Comparison of ENCODE assay signal across 35 cellular contexts in genomic region chr20:52196845-52197244, GRCh38. TPM values are rescaled to one million over a fixed set of nuclear protein-coding genes. Genes with fewer than 3 reads are reported as not detected.
DNase-seq lines count a peak whose midpoint lies in the region; ATAC-seq, FAIRE-seq and TF ChIP-seq lines count a peak whose summit lies in the region.
"Had no signal": no experiment of that assay in that cellular context is flagged by ENCODE, and none has a peak within 500 bp of the region (broad histone marks: within the 10 kb centered on the region; RNA-seq: fewer than 3 reads in every experiment).

No MANE protein-coding gene starts in this region.

- ATAC-seq in activated naive CD8-positive, alpha-beta T cell treated with anti-CD3 and anti-CD28 coated beads, Interleukin-2, amount 10 ng/mL, durations not matched to agents 7 days and 5 days (ENCODE audit: low read depth) = no peak
- no peak for ATAC-seq in activated naive CD8-positive, alpha-beta T cell treated with anti-CD3 and anti-CD28 coated beads, Interleukin-2, amount 50 U/mL, for 24 hours
- no peak for ATAC-seq in K562
- ATAC-seq: A549; CD8-positive, alpha-beta T cell had no signal

- no peak overlapping the region for H2BK15ac ChIP-seq in H1 (ENCODE audit: low read length)

- TF ChIP-seq RAD21 in K562 (CRISPR knock-in tag; conservative IDR thresholded peaks at IDR 0.05 in 1 of 2, IDR thresholded peaks at IDR 0.05 in 1 of 2) (no peak), H1 (IDR thresholded peaks at IDR 0.05 in 1 of 2, conservative IDR thresholded peaks at IDR 0.05 in 1 of 2; ENCODE audit: low read depth in 2 of 2, low read length in 2 of 2) (no peak)

- TF ChIP-seq CTCF in K562 (IDR thresholded peaks at IDR 0.05 in 2 of 3, conservative IDR thresholded peaks at IDR 0.05 in 1 of 3; ENCODE audit: insufficient read depth in 2 of 3, low read depth in 1 of 3, low read length in 3 of 3) = no peak
- TF ChIP-seq CTCF in H1 (IDR thresholded peaks at IDR 0.05; ENCODE audit: control extremely low read depth in 1 of 3, insufficient read depth in 1 of 3, low read depth in 1 of 3, low read length in 3 of 3) = no peak
- no peak for TF ChIP-seq CTCF in GM20000 (IDR thresholded peaks at IDR 0.05; ENCODE audit: extremely low read depth, missing control alignments)

- H2BK120ac ChIP-seq in H1 (replicated peaks; ENCODE audit: low read depth, low read length) = no peak overlapping the region

- no peaks in the 10 kb centered on the region for H3K36me3 Mint-ChIP-seq in activated naive CD8-positive, alpha-beta T cell treated with anti-CD3 and anti-CD28 coated beads, Interleukin-2, amount 10 ng/mL, durations not matched to agents 7 days and 5 days
- no peaks in the 10 kb centered on the region for H3K36me3 Mint-ChIP-seq in activated naive CD8-positive, alpha-beta T cell treated with anti-CD3 and anti-CD28 coated beads, Interleukin-2, amount 50 U/mL, for 24 hours (ENCODE audit: low read depth)
- H3K36me3 Mint-ChIP-seq: CD14-positive monocyte; CD4-positive, alpha-beta memory T cell; CD4-positive, CD25-positive, alpha-beta regulatory T cell; CD8-positive, alpha-beta T cell had no signal

- H3K27me3 ChIP-seq in K562 (ENCODE audit: control insufficient read depth in 2 of 2, insufficient read depth in 2 of 2, low read length in 2 of 2) = no peaks in the 10 kb centered on the region
- no peaks in the 10 kb centered on the region for H3K27me3 ChIP-seq in H1 (replicated peaks in 1 of 4; ENCODE audit: control insufficient read depth in 3 of 4, extremely low read depth in 1 of 4, insufficient read depth in 3 of 4, low read length in 3 of 4)
- H3K27me3 ChIP-seq: BE2C; BLaER1; BLaER1 treated with 17β-estradiol and CSF1 and Interleukin-3, amounts not matched to agents 10 nM and 100 nM had no signal

- H4K5ac ChIP-seq in H1 (ENCODE audit: insufficient read length, low read depth, low read length) = no peak overlapping the region

- H3K56ac ChIP-seq in H1 (replicated peaks; ENCODE audit: insufficient read length, low read depth, low read length) = no peak overlapping the region

- no peak for DNase-seq in activated naive CD8-positive, alpha-beta T cell treated with anti-CD3 and anti-CD28 coated beads, Interleukin-2, amount 10 ng/mL, durations not matched to agents 7 days and 5 days
- DNase-seq in activated naive CD8-positive, alpha-beta T cell treated with anti-CD3 and anti-CD28 coated beads, Interleukin-2, amount 50 U/mL, for 24 hours = no peak
- DNase-seq in K562 (ENCODE audit: extremely low read depth in 1 of 4, low spot score in 3 of 4) (no peak), H1 (ENCODE audit: low read depth in 1 of 2, low spot score in 2 of 2) (no peak), NCI-H82 (lab: John Stamatoyannopoulos, UW) (no peak), GM20000 (ENCODE audit: low spot score) (no peak)
- DNase-seq: 8988T; ACHN; AML-193; BE2C; C1 segment of cervical spinal cord; Caco-2; Calu3; CD4-positive, alpha-beta memory T cell; CD4-positive, alpha-beta T cell; CD4-positive, CD25-positive, alpha-beta regulatory T cell; CD8-positive, alpha-beta memory T cell; CD8-positive, alpha-beta T cell; COR-L47; DMS 273 treated with DMSO at 0.1 percent for 48 hours; DMS153; DMS53; DMS79; DMS79 treated with DMSO at 0.1 percent for 48 hours; DND-41; EL had no signal

- H3K36me3 ChIP-seq in K562 (ENCODE audit: control insufficient read depth, insufficient read depth, low read length) = no peaks in the 10 kb centered on the region
- H3K36me3 ChIP-seq in H1 (ENCODE audit: control insufficient read depth in 2 of 4, insufficient read depth in 4 of 4, low read length in 3 of 4) = no peaks in the 10 kb centered on the region
- H3K36me3 ChIP-seq: BE2C; BLaER1; BLaER1 treated with 17β-estradiol and CSF1 and Interleukin-3, amounts not matched to agents 10 nM and 100 nM had no signal

- POLR2A ChIA-PET in activated naive CD8-positive, alpha-beta T cell treated with anti-CD3 and anti-CD28 coated beads, Interleukin-2, amount 10 ng/mL, durations not matched to agents 7 days and 5 days (lab: Charles Lee) = no interaction called here
- POLR2A ChIA-PET in K562 (lab: Yijun Ruan, JAX) = interaction anchor here (1.2 kb wide), 1 partner anchor 14 kb away, joined by 3 read pairs; no protein-coding TSS in a partner anchor
- POLR2A ChIA-PET in H1 (lab: Charles Lee; ENCODE audit: partially characterized antibody) = no interaction called here

- BruUV-seq in K562 (replicated peaks; lab: Mats Ljungman, UMichigan) = no TSS peak

- H3K9me3 ChIP-seq in K562 (replicated peaks; ENCODE audit: control insufficient read depth, insufficient read depth, low read depth, low read length) = no peaks in the 10 kb centered on the region
- no peaks in the 10 kb centered on the region for H3K9me3 ChIP-seq in H1 (ENCODE audit: insufficient read depth in 2 of 2, low read depth in 1 of 2, low read length in 1 of 2)
- H3K9me3 ChIP-seq: A549, BE2C, BLaER1, Caco-2 had no signal

- no peak overlapping the region for H4K8ac ChIP-seq in H1 (ENCODE audit: extremely low read depth, insufficient read depth, low read length)

- H2BK20ac ChIP-seq in H1 (ENCODE audit: low read length) = no peak overlapping the region

- no peak overlapping the region for H2BK12ac ChIP-seq in H1 (ENCODE audit: low read depth, low read length)

- TF ChIP-seq POLR2A in K562 (conservative IDR thresholded peaks at IDR 0.05) (no peak), H1 (IDR thresholded peaks at IDR 0.05; ENCODE audit: control extremely low read depth in 1 of 2, low read depth in 2 of 2, low read length in 2 of 2) (no peak)

- H2BK5ac ChIP-seq in H1 (ENCODE audit: low read depth, low read length) = no peak overlapping the region

- no peak overlapping the region for H3K4me3 ChIP-seq in K562
- H3K4me3 ChIP-seq in H1 (ENCODE audit: extremely low read depth in 1 of 4, insufficient read depth in 2 of 4, low read depth in 3 of 4, low read length in 4 of 4) = no peak overlapping the region
- H3K4me3 ChIP-seq: A549; BLaER1; BLaER1 treated with 17β-estradiol and CSF1 and Interleukin-3, amounts not matched to agents 10 nM and 100 nM had no signal

- peaks cover 0 to 10% of the 10 kb centered on the region in 2 experiments; a peak in 2 of 5 replicates for H3K4me1 ChIP-seq in K562 (replicated peaks in 1 of 2; ENCODE audit: control insufficient read depth in 2 of 2, insufficient read depth in 2 of 2, low read length in 2 of 2)
- no peaks in the 10 kb centered on the region for H3K4me1 ChIP-seq in H1 (replicated peaks in 1 of 4; ENCODE audit: control insufficient read depth in 3 of 4, insufficient read depth in 4 of 4, low read length in 3 of 4)
- H3K4me1 ChIP-seq: BE2C, Caco-2 had no signal

- peak overlapping the region; percentile 5 for H3K27ac Mint-ChIP-seq in activated naive CD8-positive, alpha-beta T cell treated with anti-CD3 and anti-CD28 coated beads, Interleukin-2, amount 10 ng/mL, durations not matched to agents 7 days and 5 days
- H3K27ac Mint-ChIP-seq in activated naive CD8-positive, alpha-beta T cell treated with anti-CD3 and anti-CD28 coated beads, Interleukin-2, amount 50 U/mL, for 24 hours = no peak overlapping the region
- H3K27ac Mint-ChIP-seq: B cell; CD4-positive, alpha-beta memory T cell; CD4-positive, alpha-beta T cell; CD4-positive, CD25-positive, alpha-beta regulatory T cell; CD8-positive, alpha-beta memory T cell; CD8-positive, alpha-beta T cell had no signal

- peaks cover 4% of the 10 kb centered on the region for H3K4me1 Mint-ChIP-seq in activated naive CD8-positive, alpha-beta T cell treated with anti-CD3 and anti-CD28 coated beads, Interleukin-2, amount 10 ng/mL, durations not matched to agents 7 days and 5 days
- H3K4me1 Mint-ChIP-seq in activated naive CD8-positive, alpha-beta T cell treated with anti-CD3 and anti-CD28 coated beads, Interleukin-2, amount 50 U/mL, for 24 hours = peaks cover 8% of the 10 kb centered on the region

- no peak overlapping the region for H3K4me2 ChIP-seq in K562 (ENCODE audit: insufficient read depth, low read length)
- no peak overlapping the region for H3K4me2 ChIP-seq in H1 (ENCODE audit: insufficient read depth in 1 of 2, low read depth in 2 of 2, low read length in 2 of 2)
- H3K4me2 ChIP-seq: A549; BLaER1; BLaER1 treated with 17β-estradiol and CSF1 and Interleukin-3, amounts not matched to agents 10 nM and 100 nM had no signal

- H3K4me3 Mint-ChIP-seq in activated naive CD8-positive, alpha-beta T cell treated with anti-CD3 and anti-CD28 coated beads, Interleukin-2, amount 10 ng/mL, durations not matched to agents 7 days and 5 days = no peak overlapping the region
- H3K4me3 Mint-ChIP-seq in activated naive CD8-positive, alpha-beta T cell treated with anti-CD3 and anti-CD28 coated beads, Interleukin-2, amount 50 U/mL, for 24 hours = no peak overlapping the region
- H3K4me3 Mint-ChIP-seq: B cell; CD14-positive monocyte; CD4-positive, alpha-beta memory T cell; CD4-positive, alpha-beta T cell; CD8-positive, alpha-beta memory T cell; CD8-positive, alpha-beta T cell had no signal

- H3K18ac ChIP-seq in H1 (ENCODE audit: extremely low read depth, low read length) = no peak overlapping the region

- H3K23ac ChIP-seq in H1 (ENCODE audit: insufficient read length) = no peak overlapping the region

- H3K27ac ChIP-seq in K562 (ENCODE audit: extremely low read depth, low read depth, low read length) (no peak overlapping the region), H1 (ENCODE audit: low read depth, low read length) (no peak overlapping the region)
- H3K27ac ChIP-seq: 22Rv1; A549; BLaER1; BLaER1 treated with 17β-estradiol and CSF1 and Interleukin-3, amounts not matched to agents 10 nM and 100 nM; C4-2B had no signal

- TF ChIP-seq EP300 in K562 (IDR thresholded peaks at IDR 0.05; ENCODE audit: low read length) (no peak), H1 (IDR thresholded peaks at IDR 0.05; ENCODE audit: borderline replicate concordance in 1 of 2, low read depth in 2 of 2, low read length in 2 of 2) (no peak)

- no peak overlapping the region for H4K91ac ChIP-seq in H1 (replicated peaks; ENCODE audit: insufficient read length, low read length)

- no peaks in the 10 kb centered on the region; the same call in 2 of the 3 replicates for H3K79me2 ChIP-seq in K562 (ENCODE audit: control insufficient read depth, insufficient read depth, low read length)
- no peaks in the 10 kb centered on the region for H3K79me2 ChIP-seq in H1 (ENCODE audit: control insufficient read depth in 1 of 2, insufficient read depth in 2 of 2, low read length in 2 of 2)

- no peaks in the 10 kb centered on the region for H3K27me3 Mint-ChIP-seq in activated naive CD8-positive, alpha-beta T cell treated with anti-CD3 and anti-CD28 coated beads, Interleukin-2, amount 10 ng/mL, durations not matched to agents 7 days and 5 days
- no peaks in the 10 kb centered on the region for H3K27me3 Mint-ChIP-seq in activated naive CD8-positive, alpha-beta T cell treated with anti-CD3 and anti-CD28 coated beads, Interleukin-2, amount 50 U/mL, for 24 hours
- H3K27me3 Mint-ChIP-seq: B cell; CD4-positive, alpha-beta memory T cell; CD4-positive, alpha-beta T cell had no signal

- CTCF ChIA-PET in K562 (lab: Yijun Ruan, JAX; ENCODE audit: low intra/inter-chr PET ratio) = no interaction called here
- CTCF ChIA-PET in H1 (lab: Charles Lee; ENCODE audit: partially characterized antibody) = no interaction called here

- no peak overlapping the region for H3K14ac ChIP-seq in H1 (ENCODE audit: insufficient read length)

- no peaks in the 10 kb centered on the region for H3K9me3 Mint-ChIP-seq in activated naive CD8-positive, alpha-beta T cell treated with anti-CD3 and anti-CD28 coated beads, Interleukin-2, amount 10 ng/mL, durations not matched to agents 7 days and 5 days
- H3K9me3 Mint-ChIP-seq in activated naive CD8-positive, alpha-beta T cell treated with anti-CD3 and anti-CD28 coated beads, Interleukin-2, amount 50 U/mL, for 24 hours = no peaks in the 10 kb centered on the region
- H3K9me3 Mint-ChIP-seq: CD4-positive, alpha-beta memory T cell; CD4-positive, alpha-beta T cell; CD4-positive, CD25-positive, alpha-beta regulatory T cell; CD8-positive, alpha-beta memory T cell; CD8-positive, alpha-beta T cell had no signal

- H3K4ac ChIP-seq in H1 (replicated peaks; ENCODE audit: insufficient read length, low read depth, low read length) = no peak overlapping the region

- H3K23me2 ChIP-seq in H1 (ENCODE audit: low read depth, low read length) = no peaks in the 10 kb centered on the region; the same call in 1 of the 2 replicates

- in situ Hi-C loops in K562 (cut with MboI) = no loop called here

- H2AFZ ChIP-seq in K562 (ENCODE audit: low read depth, low read length) (no peak overlapping the region), H1 (ENCODE audit: low read length) (no peak overlapping the region)

- no peaks in the 10 kb centered on the region for H3K79me1 ChIP-seq in H1 (ENCODE audit: low read depth, low read length)

- H3K9ac ChIP-seq in K562 (ENCODE audit: insufficient read depth in 1 of 2, low read depth in 2 of 2, low read length in 2 of 2) (no peak overlapping the region), H1 (replicated peaks in 1 of 4; ENCODE audit: extremely low read depth in 1 of 4, low read depth in 3 of 4, low read length in 3 of 4) (no peak overlapping the region)
- H3K9ac ChIP-seq: BLaER1; BLaER1 treated with 17β-estradiol and CSF1 and Interleukin-3, amounts not matched to agents 10 nM and 100 nM had no signal

- FAIRE-seq in K562 (lab: Jason Lieb, UNC) (no peak), H1 (lab: Jason Lieb, UNC) (no peak)
- FAIRE-seq: A204.1, A549, D721Med had no signal

- H4K20me1 ChIP-seq in K562 (replicated peaks; ENCODE audit: control insufficient read depth, insufficient read depth, low read length) = no peaks in the 10 kb centered on the region
- H4K20me1 ChIP-seq in H1 (replicated peaks in 1 of 2; ENCODE audit: control insufficient read depth in 1 of 2, insufficient read depth in 2 of 2, low read length in 2 of 2) = no peaks in the 10 kb centered on the region
- H4K20me1 ChIP-seq: BLaER1; BLaER1 treated with 17β-estradiol and CSF1 and Interleukin-3, amounts not matched to agents 10 nM and 100 nM had no signal

- intact Hi-C loops in K562 (cut with micrococcal nuclease) = no loop called here

- 44% methylated on average over 3 of the region's 3 CpGs for WGBS in K562 (ENCODE audit: insufficient coverage, low coverage, missing lambda C conversion rate)
- WGBS in H1 (ENCODE audit: extremely low coverage in 1 of 2, insufficient coverage in 1 of 2, insufficient read length in 1 of 2, insufficient replicate concordance in 2 of 2, low coverage in 1 of 2, low lambda C conversion rate in 2 of 2, missing lambda C conversion rate in 1 of 2), 2 experiments = 91% methylated on average over 3 of the region's 3 CpGs; no CpG with 5 or more reads in 1 of the 2 experiments

- no peak overlapping the region for H2AK5ac ChIP-seq in H1 (ENCODE audit: low read depth, low read length)

- no peaks in the 10 kb centered on the region for H3K9me1 ChIP-seq in K562 (ENCODE audit: control insufficient read depth, insufficient read depth, low read length)

RNA-seq across cellular contexts. Expression of gene ZFP64, which starts 5.3 kb away (rescaled TPM):
- 10 to 100 TPM; 12.2 to 13.7 TPM for total RNA-seq in activated naive CD8-positive, alpha-beta T cell treated with anti-CD3 and anti-CD28 coated beads, Interleukin-2, amount 10 ng/mL, durations not matched to agents 7 days and 5 days
- 19.7 and 20.7 TPM in 2 replicates for total RNA-seq in K562 (2011; cell fraction: chromatin; rRNA removed; ENCODE audit: low replicate concordance)
- 15.2 and 16.6 TPM in 2 replicates for total RNA-seq in K562 (2011; cell fraction: nucleolus; rRNA removed)
- 15.8 and 19.6 TPM in 2 replicates for total RNA-seq in K562 (2011; cell fraction: nucleoplasm; rRNA removed)
- total RNA-seq in K562 (2014; rRNA removed) (7.0 and 10.3 TPM in 2 replicates), K562 (2014; rRNA removed; fragmentation: Illumina TruSeq; extraction: Trizol) (6.2 and 7.2 TPM in 2 replicates), K562 (2015; rRNA removed; fragmentation: Illumina TruSeq; extraction: Trizol) (6.3 and 7.1 TPM in 2 replicates), K562 (2021) (11.3 and 12.9 TPM in 2 replicates)
- polyA plus RNA-seq in K562 (2011; rRNA removed) (12.2 and 13.8 TPM in 2 replicates), K562 (2014; fragmentation: Illumina TruSeq; extraction: Trizol) (12.7 and 13.4 TPM in 2 replicates), K562 (2014; fragmentation: Nextera tagmentation; extraction: Ambion mirVana) (1 to 10 TPM; 1.4 to 1.8 TPM), K562 (2014; rRNA removed) (7.3 and 8.4 TPM in 2 replicates), H1 (2011; rRNA removed) (43.7 and 46.1 TPM in 2 replicates)
- polyA plus RNA-seq in K562 (2011; cell fraction: cytosol; rRNA removed) = 14.6 and 19.1 TPM in 2 replicates
- polyA plus RNA-seq in K562 (2011; cell fraction: nucleus; rRNA removed) = 9.7 and 10.0 TPM in 2 replicates
- 8.6 and 9.3 TPM in 2 replicates for polyA plus RNA-seq in K562 (2012)
- 11.8 and 16.2 TPM in 2 replicates for polyA minus RNA-seq in K562 (2011; rRNA and poly(A)+ RNA removed)
- 9.7 and 11.7 TPM in 2 replicates for polyA minus RNA-seq in K562 (2011; cell fraction: cytosol; rRNA and poly(A)+ RNA removed)
- polyA minus RNA-seq in K562 (2011; cell fraction: nucleus; rRNA and poly(A)+ RNA removed) = 9.0 and 11.1 TPM in 2 replicates
- 25.3 and 26.2 TPM in 2 replicates for total RNA-seq in H1 (2021; fragmentation: NEBNext Ultra II Directional; extraction: Animal tissue kit (Norgen Biotek cat#: 25700))
- polyA plus RNA-seq in H1 (2011; cell fraction: cytosol; rRNA removed) = 33.6 TPM
- polyA plus RNA-seq in H1 (2011; cell fraction: nucleus; rRNA removed) = 37.7 TPM
- 15.3 to 26.8 TPM (median 25.1 TPM) in 4 replicates for polyA plus RNA-seq in H1 (2012, experiment 1 of 2)
- polyA plus RNA-seq in H1 (2012, experiment 2 of 2) = 17.4 TPM
- 14.2 TPM for polyA plus RNA-seq in H1 (2013, experiment 1 of 2)
- 15.0 TPM for polyA plus RNA-seq in H1 (2013, experiment 2 of 2)
- 79.3 and 83.1 TPM in 2 replicates for polyA minus RNA-seq in H1 (2011; rRNA and poly(A)+ RNA removed)
- 34.9 TPM for polyA minus RNA-seq in H1 (2011; cell fraction: cytosol; rRNA and poly(A)+ RNA removed)
- 85.0 TPM for polyA minus RNA-seq in H1 (2011; cell fraction: nucleus; rRNA and poly(A)+ RNA removed)
